Comparison of ENCODE assay signal across 28 cellular contexts in the genomic region with DNA sequence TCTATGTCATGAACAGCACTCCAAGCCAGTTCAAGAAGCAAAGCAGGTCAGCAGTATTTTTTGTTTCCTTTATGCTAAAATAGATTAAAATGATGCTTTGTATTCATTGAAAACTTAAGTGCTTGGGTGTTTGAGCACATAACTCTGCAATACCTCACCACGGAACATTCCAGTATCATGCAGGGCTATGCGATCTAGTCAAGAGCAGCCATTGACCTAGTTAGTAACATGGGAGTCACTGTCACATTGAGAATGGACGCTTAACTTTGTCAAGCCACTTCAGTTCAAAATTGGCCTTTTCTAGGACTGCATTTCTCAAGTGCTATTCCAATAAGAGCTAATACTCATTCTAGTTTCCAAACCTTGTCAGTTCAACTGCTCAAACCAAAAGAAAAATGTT.
"Had no signal": no experiment of that assay in that cellular context is flagged by ENCODE, and none has a peak within 500 bp of the region (broad histone marks: within the 10 kb centered on the region; RNA-seq: fewer than 3 reads in every experiment).

No MANE protein-coding gene starts in this region.

- H2AFZ ChIP-seq: hepatocyte had no signal

- DNase-seq: heart right ventricle; kidney glomerular epithelial cell; left cardiac atrium; lower lobe of right lung; mammary epithelial cell; mesendoderm; naive B cell; natural killer cell; ovary; right lobe of liver; stimulated activated CD4-positive, alpha-beta T cell treated with anti-CD3 and anti-CD28 coated beads, Interleukin-1b, Interleukin-23, amount 100 ng/mL, for 48 hours; stimulated activated CD4-positive, alpha-beta T cell treated with anti-CD3 and anti-CD28 coated beads, Interleukin-2, amount 100 ng/mL, for 48 hours; stimulated activated CD4-positive, alpha-beta T cell treated with anti-CD3 and anti-CD28 coated beads, Interleukin-4, amount 100 ng/mL, for 4 hours; stimulated activated CD8-positive, alpha-beta memory T cell treated with anti-CD3 and anti-CD28 coated beads, Interleukin-4, amount 100 ng/mL, for 48 hours; stimulated activated naive CD4-positive, alpha-beta T cell treated with Interleukin-2 at 50 U/mL for 16 hours; stimulated activated naive CD8-positive, alpha-beta T cell treated with anti-CD3 and anti-CD28 coated beads, Interleukin-15, amount 100 ng/mL, for 72 hours; substantia nigra; transverse colon; upper lobe of left lung had no signal

- H3K4me1 ChIP-seq: heart right ventricle, lower lobe of right lung, right atrium auricular region, right lobe of liver, transverse colon, upper lobe of left lung had no signal

- H3K4me3 Mint-ChIP-seq: mesothelial cell of epicardium; naive B cell; natural killer cell; stimulated activated memory B cell treated with anti-CD40 and anti-IgM and Interleukin-4, amounts not matched to agents 10 μg/mL and 1 μg/mL and 100 μg/mL, for 72 hours; stimulated activated naive CD8-positive, alpha-beta T cell treated with anti-CD3 and anti-CD28 coated beads, Interleukin-15, amount 100 ng/mL, for 72 hours had no signal

- H3K4me1 Mint-ChIP-seq: mesothelial cell of epicardium; naive B cell; natural killer cell; stimulated activated memory B cell treated with anti-CD40 and anti-IgM and Interleukin-4, amounts not matched to agents 10 μg/mL and 1 μg/mL and 100 μg/mL, for 72 hours; stimulated activated naive CD8-positive, alpha-beta T cell treated with anti-CD3 and anti-CD28 coated beads, Interleukin-15, amount 100 ng/mL, for 72 hours had no signal

- H3K9me3 ChIP-seq: heart right ventricle, lower lobe of right lung, ovary, right atrium auricular region, right lobe of liver, transverse colon, upper lobe of left lung had no signal

- H3K27me3 Mint-ChIP-seq: naive B cell; progenitor cell of endocrine pancreas; stimulated activated memory B cell treated with anti-CD40 and anti-IgM and Interleukin-4, amounts not matched to agents 10 μg/mL and 1 μg/mL and 100 μg/mL, for 72 hours; stimulated activated naive CD8-positive, alpha-beta T cell treated with anti-CD3 and anti-CD28 coated beads, Interleukin-15, amount 100 ng/mL, for 72 hours had no signal

- ATAC-seq: heart right ventricle; left cardiac atrium; left lobe of liver; lower lobe of right lung; natural killer cell; right lobe of liver; stimulated activated memory B cell treated with anti-CD40 and anti-IgM and Interleukin-4, amounts not matched to agents 10 μg/mL and 1 μg/mL and 100 μg/mL, for 72 hours; stimulated activated naive CD8-positive, alpha-beta T cell treated with anti-CD3 and anti-CD28 coated beads, Interleukin-15, amount 100 ng/mL, for 72 hours had no signal

- H3K27me3 ChIP-seq: heart right ventricle, hepatocyte, ovary, right atrium auricular region, right lobe of liver, transverse colon, upper lobe of left lung had no signal

- H3K27ac Mint-ChIP-seq: mesothelial cell of epicardium; naive B cell; natural killer cell; progenitor cell of endocrine pancreas; stimulated activated memory B cell treated with anti-CD40 and anti-IgM and Interleukin-4, amounts not matched to agents 10 μg/mL and 1 μg/mL and 100 μg/mL, for 72 hours; stimulated activated naive CD8-positive, alpha-beta T cell treated with anti-CD3 and anti-CD28 coated beads, Interleukin-15, amount 100 ng/mL, for 72 hours had no signal

- H3K36me3 ChIP-seq: heart right ventricle, lower lobe of right lung, ovary, right atrium auricular region, right lobe of liver, transverse colon, upper lobe of left lung had no signal

- H3K4me3 ChIP-seq: heart right ventricle, hepatocyte, lower lobe of right lung, ovary, right atrium auricular region, right lobe of liver, smooth muscle cell, transverse colon, upper lobe of left lung had no signal

- FAIRE-seq: keratinocyte, urothelium cell line had no signal

- H3K4me2 ChIP-seq: hepatocyte, smooth muscle cell had no signal

- H3K79me2 ChIP-seq: hepatocyte had no signal

- H3K27ac ChIP-seq: heart right ventricle, hepatocyte, lower lobe of right lung, ovary, right atrium auricular region, right lobe of liver, transverse colon, upper lobe of left lung had no signal

- H3K9me3 Mint-ChIP-seq: mesothelial cell of epicardium; naive B cell; stimulated activated memory B cell treated with anti-CD40 and anti-IgM and Interleukin-4, amounts not matched to agents 10 μg/mL and 1 μg/mL and 100 μg/mL, for 72 hours; stimulated activated naive CD8-positive, alpha-beta T cell treated with anti-CD3 and anti-CD28 coated beads, Interleukin-15, amount 100 ng/mL, for 72 hours had no signal

- H3K36me3 Mint-ChIP-seq: mesothelial cell of epicardium; naive B cell; natural killer cell; stimulated activated memory B cell treated with anti-CD40 and anti-IgM and Interleukin-4, amounts not matched to agents 10 μg/mL and 1 μg/mL and 100 μg/mL, for 72 hours had no signal
